Comparison of ENCODE assay signal across 25 cellular contexts in genomic region chr11:131471976-131472375, GRCh38.
A peak's percentile ranks its signal among the peaks of the same experiment; 100 is the strongest.
DNase-seq lines count a peak whose midpoint lies in the region; ATAC-seq and TF ChIP-seq lines count a peak whose summit lies in the region.
"Had no signal": no experiment of that assay in that cellular context is flagged by ENCODE, and none has a peak within 500 bp of the region (broad histone marks: within the 10 kb centered on the region; RNA-seq: fewer than 3 reads in every experiment).

No MANE protein-coding gene starts in this region.

- peak overlapping the region; percentile 18 for H3K27ac ChIP-seq in WERI-Rb-1
- no peak overlapping the region for H3K27ac ChIP-seq in CD4-positive, alpha-beta T cell (ENCODE audit: low read depth, low read length)
- H3K27ac ChIP-seq: A549, SJSA1 had no signal

- peaks cover 11% of the 10 kb centered on the region for H3K27me3 Mint-ChIP-seq in CD4-positive, alpha-beta T cell

- DNase-seq in Daoy (ENCODE audit: low read depth) (peak; percentile 53), NCI-H2227 (lab: John Stamatoyannopoulos, UW; ENCODE audit: unreplicated experiment) (peak; percentile 39), WERI-Rb-1 (no peak), left kidney (ENCODE audit: low read depth, low spot score) (peak; percentile 91), COLO668 (lab: John Stamatoyannopoulos, UW; ENCODE audit: unreplicated experiment) (no peak), H4 (ENCODE audit: low spot score) (no peak)
- DNase-seq in CD4-positive, alpha-beta T cell, result no peak
- DNase-seq: C1 segment of cervical spinal cord; CD8-positive, alpha-beta T cell; DMS 273 treated with DMSO at 0.1 percent for 48 hours; DMS79; H7; KBM-7; NCI-H1048; NCI-H146; NCI-H2029; NCI-H226; NCI-H510A; NCI-H69; NK-92 treated with Interleukin-12 subunit alpha and Interleukin-12 subunit beta, amount 100 ng/mL, for 24 hours; Right ventricle myocardium superior; RPMI8226; T-helper 2 cell had no signal

- no peaks in the 10 kb centered on the region for H3K27me3 ChIP-seq in WERI-Rb-1 (ENCODE audit: insufficient read depth, low read depth, severe bottlenecking)
- no peaks in the 10 kb centered on the region for H3K27me3 ChIP-seq in CD4-positive, alpha-beta T cell (ENCODE audit: control insufficient read depth, insufficient read depth, low read length)
- H3K27me3 ChIP-seq: SJSA1 had no signal

- H3K9me3 Mint-ChIP-seq in CD4-positive, alpha-beta T cell, result no peaks in the 10 kb centered on the region
- H3K9me3 Mint-ChIP-seq: CD8-positive, alpha-beta T cell had no signal

- no peaks in the 10 kb centered on the region for H3K36me3 ChIP-seq in WERI-Rb-1
- H3K36me3 ChIP-seq: SJSA1 had no signal

- no peak overlapping the region for H3K4me3 ChIP-seq in WERI-Rb-1 (ENCODE audit: low read depth, low read length)
- H3K4me3 ChIP-seq: A549, SJSA1 had no signal

- TF ChIP-seq CTCF in WERI-Rb-1 (IDR thresholded peaks at IDR 0.05; ENCODE audit: low read depth, low read length), result no peak
- no peak for TF ChIP-seq CTCF in CD4-positive, alpha-beta T cell (IDR thresholded peaks at IDR 0.05)

- CTCF ChIA-PET in CD4-positive, alpha-beta T cell (lab: Charles Lee), result no interaction called here

- no peak overlapping the region for H3K4me3 Mint-ChIP-seq in CD4-positive, alpha-beta T cell
- H3K4me3 Mint-ChIP-seq: CD8-positive, alpha-beta T cell had no signal

- H3K27ac Mint-ChIP-seq in CD4-positive, alpha-beta T cell, result no peak overlapping the region
- H3K27ac Mint-ChIP-seq: CD8-positive, alpha-beta T cell had no signal

- H3K36me3 Mint-ChIP-seq in CD4-positive, alpha-beta T cell (ENCODE audit: low read depth), result no peaks in the 10 kb centered on the region
- H3K36me3 Mint-ChIP-seq: CD8-positive, alpha-beta T cell had no signal

- no peaks in the 10 kb centered on the region for H3K4me1 Mint-ChIP-seq in CD4-positive, alpha-beta T cell (ENCODE audit: low read depth)

- POLR2A ChIA-PET in CD4-positive, alpha-beta T cell (lab: Charles Lee), result no interaction called here

- intact Hi-C loops in CD4-positive, alpha-beta T cell (cut with DNase I, micrococcal nuclease), result no loop called here

- no peaks in the 10 kb centered on the region for H3K9me3 ChIP-seq in WERI-Rb-1 (ENCODE audit: severe bottlenecking)
- H3K9me3 ChIP-seq in CD4-positive, alpha-beta T cell (ENCODE audit: control insufficient read depth, low read length), result no peaks in the 10 kb centered on the region
- H3K9me3 ChIP-seq: A549, SJSA1 had no signal

- no peak for ATAC-seq in CD4-positive, alpha-beta T cell (ENCODE audit: poor library complexity)
- ATAC-seq: A549; CD8-positive, alpha-beta T cell had no signal

Comparison
In these comparisons a context has a peak if more than half of its experiments do, and no peak if none do; other contexts are left out.
1. DNase-seq: peak in Daoy (single experiment), NCI-H2227 (single experiment) and left kidney (single experiment); none in WERI-Rb-1 (single experiment), COLO668 (single experiment), H4 (single experiment) and CD4-positive, alpha-beta T cell (0 of 10).